ENCODE assay signal across 26 cellular contexts in genomic region chrX:69218407-69218806, GRCh38.
"Had no signal": no experiment of that assay in that cellular context is flagged by ENCODE, and none has a peak within 500 bp of the region (broad histone marks: within the 10 kb centered on the region; RNA-seq: fewer than 3 reads in every experiment).

No MANE protein-coding gene starts in this region.

- H3K4me3 Mint-ChIP-seq: immature natural killer cell; naive thymus-derived CD4-positive, alpha-beta T cell; natural killer cell treated with Interleukin-12 subunit alpha and Interleukin-12 subunit beta and Interleukin-15 and Interleukin-18, amount 100 ng/mL, for 72 hours; stimulated activated memory B cell treated with anti-CD40 and anti-IgM and Interleukin-4, amounts not matched to agents 10 μg/mL and 1 μg/mL and 100 μg/mL, for 72 hours; stimulated activated naive CD8-positive, alpha-beta T cell treated with anti-CD3 and anti-CD28 coated beads, Interleukin-15, amount 100 ng/mL, for 72 hours had no signal

- H3K36me3 Mint-ChIP-seq: immature natural killer cell; naive thymus-derived CD4-positive, alpha-beta T cell; natural killer cell treated with Interleukin-12 subunit alpha and Interleukin-12 subunit beta and Interleukin-15 and Interleukin-18, amount 100 ng/mL, for 72 hours; stimulated activated memory B cell treated with anti-CD40 and anti-IgM and Interleukin-4, amounts not matched to agents 10 μg/mL and 1 μg/mL and 100 μg/mL, for 72 hours had no signal

- H3K4me1 Mint-ChIP-seq: immature natural killer cell; naive thymus-derived CD4-positive, alpha-beta T cell; stimulated activated memory B cell treated with anti-CD40 and anti-IgM and Interleukin-4, amounts not matched to agents 10 μg/mL and 1 μg/mL and 100 μg/mL, for 72 hours; stimulated activated naive CD8-positive, alpha-beta T cell treated with anti-CD3 and anti-CD28 coated beads, Interleukin-15, amount 100 ng/mL, for 72 hours had no signal

- H3K9me3 Mint-ChIP-seq: immature natural killer cell; naive thymus-derived CD4-positive, alpha-beta T cell; natural killer cell treated with Interleukin-12 subunit alpha and Interleukin-12 subunit beta and Interleukin-15 and Interleukin-18, amount 100 ng/mL, for 72 hours; stimulated activated memory B cell treated with anti-CD40 and anti-IgM and Interleukin-4, amounts not matched to agents 10 μg/mL and 1 μg/mL and 100 μg/mL, for 72 hours; stimulated activated naive CD8-positive, alpha-beta T cell treated with anti-CD3 and anti-CD28 coated beads, Interleukin-15, amount 100 ng/mL, for 72 hours had no signal

- H3K9me3 ChIP-seq: left ventricle myocardium inferior, mucosa of descending colon, ovary, right atrium auricular region, right lobe of liver, testis, thyroid gland, transverse colon, upper lobe of left lung, vagina had no signal

- H3K27ac ChIP-seq: left ventricle myocardium inferior, ovary, right atrium auricular region, right lobe of liver, testis, thyroid gland, transverse colon, upper lobe of left lung, vagina had no signal

- H3K27ac Mint-ChIP-seq: immature natural killer cell; natural killer cell treated with Interleukin-12 subunit alpha and Interleukin-12 subunit beta and Interleukin-15 and Interleukin-18, amount 100 ng/mL, for 72 hours; progenitor cell of endocrine pancreas; stimulated activated memory B cell treated with anti-CD40 and anti-IgM and Interleukin-4, amounts not matched to agents 10 μg/mL and 1 μg/mL and 100 μg/mL, for 72 hours; stimulated activated naive CD8-positive, alpha-beta T cell treated with anti-CD3 and anti-CD28 coated beads, Interleukin-15, amount 100 ng/mL, for 72 hours had no signal

- H3K4me3 ChIP-seq: left ventricle myocardium inferior, lung, mucosa of descending colon, ovary, right atrium auricular region, right lobe of liver, smooth muscle cell, testis, thyroid gland, transverse colon, upper lobe of left lung, vagina had no signal

- H3K27me3 Mint-ChIP-seq: naive thymus-derived CD4-positive, alpha-beta T cell; stimulated activated memory B cell treated with anti-CD40 and anti-IgM and Interleukin-4, amounts not matched to agents 10 μg/mL and 1 μg/mL and 100 μg/mL, for 72 hours; stimulated activated naive CD8-positive, alpha-beta T cell treated with anti-CD3 and anti-CD28 coated beads, Interleukin-15, amount 100 ng/mL, for 72 hours had no signal

- FAIRE-seq: islet of Langerhans, kidney had no signal

- H3K27me3 ChIP-seq: ovary, right atrium auricular region, testis, thyroid gland, transverse colon, vagina had no signal

- DNase-seq: immature natural killer cell; kidney; left ventricle myocardium inferior; midbrain; mucosa of descending colon; naive thymus-derived CD4-positive, alpha-beta T cell; ovary; right lobe of liver; stimulated activated CD4-positive, alpha-beta T cell treated with anti-CD3 and anti-CD28 coated beads, Interleukin-1b, Interleukin-23, amount 100 ng/mL, for 48 hours; stimulated activated CD4-positive, alpha-beta T cell treated with anti-CD3 and anti-CD28 coated beads, Interleukin-2, amount 100 ng/mL, for 48 hours; stimulated activated CD4-positive, alpha-beta T cell treated with anti-CD3 and anti-CD28 coated beads, Interleukin-4, amount 100 ng/mL, for 4 hours; stimulated activated CD8-positive, alpha-beta memory T cell treated with anti-CD3 and anti-CD28 coated beads, Interleukin-4, amount 100 ng/mL, for 48 hours; stimulated activated naive CD4-positive, alpha-beta T cell treated with Interleukin-2 at 50 U/mL for 16 hours; stimulated activated naive CD8-positive, alpha-beta T cell treated with anti-CD3 and anti-CD28 coated beads, Interleukin-15, amount 100 ng/mL, for 72 hours; testis; thyroid gland; transverse colon; upper lobe of left lung had no signal
